Comparison of ENCODE assay signal across 16 cellular contexts in the genomic region with DNA sequence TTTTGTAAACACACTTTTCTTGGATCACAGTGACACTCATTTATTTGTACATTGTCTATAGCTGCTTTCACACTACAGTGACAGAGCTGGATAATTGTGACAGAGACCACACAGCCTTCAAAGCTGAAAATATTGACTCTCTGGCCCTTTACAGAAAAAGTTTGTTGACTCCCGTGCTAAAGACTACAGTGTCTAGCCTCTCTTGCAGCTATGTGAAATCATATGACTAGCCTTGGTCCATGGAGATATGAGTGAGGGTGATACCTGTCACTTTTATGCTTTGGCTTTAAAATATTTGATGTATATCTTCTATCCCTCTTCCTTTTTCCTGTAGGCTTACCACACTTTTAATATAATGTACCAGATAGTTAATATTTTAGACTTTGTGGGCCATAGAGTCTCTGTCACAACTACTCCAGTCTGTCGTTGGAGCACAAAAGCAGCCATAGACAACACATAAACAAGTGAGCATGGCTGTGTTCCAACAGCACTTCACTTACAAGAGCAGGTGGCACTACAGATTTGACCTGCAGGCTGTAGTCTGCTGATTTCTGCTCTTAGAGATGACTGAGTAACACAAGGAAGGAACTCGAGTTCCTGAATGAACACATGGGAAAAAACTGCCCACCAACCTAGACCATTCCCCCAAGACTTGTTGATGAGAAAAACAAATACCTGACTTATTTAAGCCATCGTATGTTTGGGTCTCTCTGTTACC.
DNase-seq lines count a peak whose midpoint lies in the region; ATAC-seq lines count a peak whose summit lies in the region.
"Had no signal": no experiment of that assay in that cellular context is flagged by ENCODE, and none has a peak within 500 bp of the region (broad histone marks: within the 10 kb centered on the region; RNA-seq: fewer than 3 reads in every experiment).

No MANE protein-coding gene starts in this region.

- no peaks in the 10 kb centered on the region for H3K27me3 ChIP-seq in right cardiac atrium (ENCODE audit: control insufficient read depth, insufficient read depth)
- H3K27me3 ChIP-seq: SJCRH30 had no signal

- intact Hi-C loops in left ventricle myocardium superior (cut with micrococcal nuclease) = no loop called here
- intact Hi-C loops in right cardiac atrium (cut with DNase I) = no loop called here

- 73% methylated on average over 4 of the region's 4 CpGs for WGBS in right cardiac atrium

- peak; percentile 25 for ATAC-seq in left ventricle myocardium superior
- ATAC-seq in right cardiac atrium = no peak
- no peak for ATAC-seq in GM19328 (IDR thresholded peaks at IDR 0.05; ENCODE audit: unreplicated experiment)

- H3K27ac ChIP-seq in right cardiac atrium (ENCODE audit: low read length) = no peak overlapping the region
- H3K27ac ChIP-seq: SJCRH30 had no signal

- no peak overlapping the region for H3K4me3 ChIP-seq in right cardiac atrium (ENCODE audit: low read length)
- H3K4me3 ChIP-seq: SJCRH30 had no signal

- peaks cover 3% of the 10 kb centered on the region for H3K4me1 ChIP-seq in right cardiac atrium (ENCODE audit: control insufficient read depth, insufficient read depth, low read length)
- H3K4me1 ChIP-seq: SJCRH30 had no signal

- DNase-seq in left ventricle myocardium superior = no peak
- no peak for DNase-seq in right cardiac atrium
- peak; percentile 44 for DNase-seq in NCI-H2029 treated with DMSO at 0.1 percent for 48 hours (lab: John Stamatoyannopoulos, UW)
- DNase-seq in dermis blood vessel endothelial cell = peak; percentile 63
- DNase-seq in pons (ENCODE audit: low spot score) = no peak
- no peak for DNase-seq in NCI-H446 (lab: John Stamatoyannopoulos, UW)
- DNase-seq: ACHN; Calu3; CD4-positive, alpha-beta T cell; EL; H9; Kasumi-1; NCI-H1694; NCI-H345; SJCRH30 had no signal

- H3K9me3 ChIP-seq in right cardiac atrium (ENCODE audit: control insufficient read depth, low read length) = peaks cover 2% of the 10 kb centered on the region
- H3K9me3 ChIP-seq: SJCRH30 had no signal

Comparison
In these comparisons a context has a peak if more than half of its experiments do, and no peak if none do; other contexts are left out.
1. DNase-seq: peak in NCI-H2029 treated with DMSO at 0.1 percent for 48 hours (single experiment) and dermis blood vessel endothelial cell (single experiment); none in left ventricle myocardium superior (single experiment), right cardiac atrium (0 of 3), pons (single experiment) and NCI-H446 (0 of 2).